ENCODE assay signal across 8 cellular contexts in the genomic region with DNA sequence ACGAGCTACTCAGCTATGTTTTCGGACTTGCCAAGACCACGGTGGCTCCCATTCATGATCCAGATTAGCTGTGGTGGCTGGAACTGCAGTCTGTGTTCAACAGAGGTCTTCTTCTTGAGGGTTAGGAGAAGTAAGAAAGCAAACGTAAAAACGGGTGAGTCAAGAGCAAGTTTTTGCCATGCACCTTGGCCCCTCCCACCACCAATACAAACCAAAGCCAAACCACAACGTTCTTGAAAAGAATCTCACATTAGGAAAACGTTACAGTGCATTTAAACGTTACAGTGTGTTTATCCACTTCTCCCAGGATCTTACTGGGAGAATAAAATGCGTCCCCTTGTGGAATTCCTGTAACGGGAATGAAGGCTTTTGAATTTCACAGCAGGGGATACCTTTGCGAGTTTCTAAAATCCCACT. TPM values are rescaled to one million over a fixed set of nuclear protein-coding genes. Genes with fewer than 3 reads are reported as not detected.
DNase-seq lines count a peak whose midpoint lies in the region; ATAC-seq lines count a peak whose summit lies in the region.

No MANE protein-coding gene starts in this region.

- no peaks in the 10 kb centered on the region for H3K27me3 ChIP-seq in H7 (ENCODE audit: control insufficient read depth, insufficient read depth, low read length)

- no peaks in the 10 kb centered on the region for H3K36me3 ChIP-seq in H7 (replicated peaks; ENCODE audit: control insufficient read depth, insufficient read depth, low read length)
- no peaks in the 10 kb centered on the region for H3K36me3 ChIP-seq in SK-N-MC (ENCODE audit: insufficient read depth, low read length)

- peaks cover 2% of the 10 kb centered on the region for H3K36me3 Mint-ChIP-seq in activated naive CD8-positive, alpha-beta T cell treated with anti-CD3 and anti-CD28 coated beads, Interleukin-2, amount 50 U/mL, for 24 hours (ENCODE audit: low read depth)

- H3K4me1 Mint-ChIP-seq in activated naive CD8-positive, alpha-beta T cell treated with anti-CD3 and anti-CD28 coated beads, Interleukin-2, amount 50 U/mL, for 24 hours: peaks cover 56% of the 10 kb centered on the region

- no peaks in the 10 kb centered on the region for H3K27me3 Mint-ChIP-seq in activated naive CD8-positive, alpha-beta T cell treated with anti-CD3 and anti-CD28 coated beads, Interleukin-2, amount 50 U/mL, for 24 hours

- H3K4me3 Mint-ChIP-seq in activated naive CD8-positive, alpha-beta T cell treated with anti-CD3 and anti-CD28 coated beads, Interleukin-2, amount 50 U/mL, for 24 hours: peak overlapping the region; percentile 98

- DNase-seq in H7 (no peak), SK-N-MC (ENCODE audit: low read depth, low spot score) (no peak)
- peak; percentile 53 for DNase-seq in activated naive CD8-positive, alpha-beta T cell treated with anti-CD3 and anti-CD28 coated beads, Interleukin-2, amount 50 U/mL, for 24 hours
- DNase-seq in stimulated activated CD4-positive, alpha-beta T cell treated with anti-CD3 and anti-CD28 coated beads, Interleukin-1b, Interleukin-23, amount 100 ng/mL, for 1 hour (ENCODE audit: low read depth in 2 of 2): peak; percentile 28

- H3K4me3 ChIP-seq in H7 (ENCODE audit: insufficient read depth, low read depth, low read length) (peak overlapping the region; percentile 89), SK-N-MC (peak overlapping the region; percentile 95), iPS-18c (ENCODE audit: insufficient read depth, low read depth, low read length) (peak overlapping the region; percentile 90)

- peak; percentile 25 for ATAC-seq in activated naive CD8-positive, alpha-beta T cell treated with anti-CD3 and anti-CD28 coated beads, Interleukin-2, amount 50 U/mL, for 24 hours
- ATAC-seq in GM21529 (IDR thresholded peaks at IDR 0.05; ENCODE audit: unreplicated experiment) (no peak), GM19395 (IDR thresholded peaks at IDR 0.05; ENCODE audit: unreplicated experiment) (no peak), GM19324 (IDR thresholded peaks at IDR 0.05; ENCODE audit: low FRiP score, unreplicated experiment) (no peak)

- H3K9ac ChIP-seq in SK-N-MC (ENCODE audit: insufficient read length): peak overlapping the region; percentile 83

- no peaks in the 10 kb centered on the region for H3K9me3 Mint-ChIP-seq in activated naive CD8-positive, alpha-beta T cell treated with anti-CD3 and anti-CD28 coated beads, Interleukin-2, amount 50 U/mL, for 24 hours

- H3K9me3 ChIP-seq in SK-N-MC (ENCODE audit: low read depth, low read length) (no peaks in the 10 kb centered on the region), iPS-18c (ENCODE audit: control insufficient read depth, insufficient read depth, low read length) (peaks cover 2% of the 10 kb centered on the region)

- no peak overlapping the region for H3K27ac ChIP-seq in SK-N-MC

- H3K27ac Mint-ChIP-seq in activated naive CD8-positive, alpha-beta T cell treated with anti-CD3 and anti-CD28 coated beads, Interleukin-2, amount 50 U/mL, for 24 hours: peak overlapping the region; percentile 92

RNA-seq across cellular contexts. Expression of a gene that starts 0.7 kb away (rescaled TPM):
- 0.52 and 1.00 TPM in 2 replicates for total RNA-seq in H7 (2014; rRNA removed; shearing (Covaris generic))

RNA-seq across cellular contexts. Expression of a gene that starts 1.0 kb away (rescaled TPM):
- total RNA-seq in H7 (2014; rRNA removed; shearing (Covaris generic)): 2.1 and 5.9 TPM in 2 replicates

Comparison
In these comparisons a context has a peak if more than half of its experiments do, and no peak if none do; other contexts are left out.
1. DNase-seq: peak in activated naive CD8-positive, alpha-beta T cell treated with anti-CD3 and anti-CD28 coated beads, Interleukin-2, amount 50 U/mL, for 24 hours (single experiment) and stimulated activated CD4-positive, alpha-beta T cell treated with anti-CD3 and anti-CD28 coated beads, Interleukin-1b, Interleukin-23, amount 100 ng/mL, for 1 hour (2 of 2); none in H7 (single experiment) and SK-N-MC (single experiment).
2. Peak in every context shown above with its lines, with median percentiles within 50 percentile points of each other: H3K4me3 ChIP-seq.